Comparison of ENCODE assay signal across 21 cellular contexts in genomic region chr9:120694559-120694958, GRCh38. TPM values are rescaled to one million over a fixed set of nuclear protein-coding genes. Genes with fewer than 3 reads are reported as not detected.
DNase-seq lines count a peak whose midpoint lies in the region; ATAC-seq, FAIRE-seq and TF ChIP-seq lines count a peak whose summit lies in the region.
"Had no signal": no experiment of that assay in that cellular context is flagged by ENCODE, and none has a peak within 500 bp of the region (broad histone marks: within the 10 kb centered on the region; RNA-seq: fewer than 3 reads in every experiment).

No MANE protein-coding gene starts in this region.

- TF ChIP-seq EP300 in A549 (IDR thresholded peaks at IDR 0.05): no peak

- H3K36me3 Mint-ChIP-seq in activated naive CD8-positive, alpha-beta T cell treated with anti-CD3 and anti-CD28 coated beads for 36 hours: peaks cover 7% of the 10 kb centered on the region
- H3K36me3 Mint-ChIP-seq: stimulated activated memory B cell treated with anti-CD40 and anti-IgM and Interleukin-4, amounts not matched to agents 10 μg/mL and 1 μg/mL and 100 μg/mL, for 72 hours had no signal

- DNase-seq in A549 (ENCODE audit: low read depth in 1 of 2, low spot score in 1 of 2) (no peak), cerebellar nuclear complex (lab: John Stamatoyannopoulos, UW) (no peak), COR-L47 (lab: John Stamatoyannopoulos, UW) (no peak), NCI-H187 treated with DMSO at 0.1 percent for 48 hours (lab: John Stamatoyannopoulos, UW) (no peak)
- no peak for DNase-seq in activated naive CD8-positive, alpha-beta T cell treated with anti-CD3 and anti-CD28 coated beads for 36 hours
- DNase-seq: activated effector memory CD4-positive, alpha-beta T cell treated with anti-CD3 and anti-CD28 coated beads, Interleukin-2, amount 50 U/mL, for 16 hours; amniotic stem cell; DND-41; foreskin keratinocyte; hypothalamus; NCI-H524 treated with DMSO at 0.1 percent for 48 hours; right lobe of liver; tibial artery had no signal

- peak overlapping the region; percentile 63 for H3K27ac Mint-ChIP-seq in activated naive CD8-positive, alpha-beta T cell treated with anti-CD3 and anti-CD28 coated beads for 36 hours

- peak overlapping the region; percentile 72 for H3K4me2 ChIP-seq in A549

- no peaks in the 10 kb centered on the region for H3K9me3 Mint-ChIP-seq in activated naive CD8-positive, alpha-beta T cell treated with anti-CD3 and anti-CD28 coated beads for 36 hours
- H3K9me3 Mint-ChIP-seq: stimulated activated memory B cell treated with anti-CD40 and anti-IgM and Interleukin-4, amounts not matched to agents 10 μg/mL and 1 μg/mL and 100 μg/mL, for 72 hours had no signal

- peaks cover 45% of the 10 kb centered on the region for H3K4me1 Mint-ChIP-seq in activated naive CD8-positive, alpha-beta T cell treated with anti-CD3 and anti-CD28 coated beads for 36 hours

- H3K4me3 Mint-ChIP-seq in activated naive CD8-positive, alpha-beta T cell treated with anti-CD3 and anti-CD28 coated beads for 36 hours: no peak overlapping the region
- H3K4me3 Mint-ChIP-seq: stimulated activated memory B cell treated with anti-CD40 and anti-IgM and Interleukin-4, amounts not matched to agents 10 μg/mL and 1 μg/mL and 100 μg/mL, for 72 hours had no signal

- no peak overlapping the region for H3K4me3 ChIP-seq in A549
- H3K4me3 ChIP-seq: cardiac muscle cell, HAP-1, right lobe of liver, tibial artery had no signal

- no peak for TF ChIP-seq RAD21 in A549 (conservative IDR thresholded peaks at IDR 0.05 in 1 of 2, IDR thresholded peaks at IDR 0.05 in 1 of 2)

- H3K4me1 ChIP-seq in A549: peaks cover 96% of the 10 kb centered on the region

- POLR2A ChIA-PET in A549 (lab: Yijun Ruan, JAX): no interaction called here

- CTCF ChIA-PET in A549 (lab: Yijun Ruan, JAX): interaction anchor here (0.8 to 1.2 kb wide), 2 partner anchors 8 to 99 kb away, joined by 4 read pairs; partner anchors contain the start of gene FBXW2

- no peak for TF ChIP-seq POLR2A in A549 (IDR thresholded peaks at IDR 0.05; ENCODE audit: low read length)

- peak overlapping the region; percentile 81 to 89 for H3K27ac ChIP-seq in A549
- H3K27ac ChIP-seq: cardiac muscle cell, foreskin keratinocyte, right lobe of liver, VCaP had no signal

- TF ChIP-seq CTCF in A549 (IDR thresholded peaks at IDR 0.05): no peak

- ATAC-seq in A549: no peak
- ATAC-seq in GM18870 (IDR thresholded peaks at IDR 0.05; ENCODE audit: unreplicated experiment): peak; percentile 36
- ATAC-seq in HG03159 (IDR thresholded peaks at IDR 0.05; ENCODE audit: unreplicated experiment): peak; percentile 36
- ATAC-seq: foreskin keratinocyte; Right ventricle myocardium inferior; stimulated activated memory B cell treated with anti-CD40 and anti-IgM and Interleukin-4, amounts not matched to agents 10 μg/mL and 1 μg/mL and 100 μg/mL, for 72 hours had no signal

- no peaks in the 10 kb centered on the region for H3K27me3 Mint-ChIP-seq in activated naive CD8-positive, alpha-beta T cell treated with anti-CD3 and anti-CD28 coated beads for 36 hours
- H3K27me3 Mint-ChIP-seq: stimulated activated memory B cell treated with anti-CD40 and anti-IgM and Interleukin-4, amounts not matched to agents 10 μg/mL and 1 μg/mL and 100 μg/mL, for 72 hours had no signal

- peak; percentile 39 for FAIRE-seq in A549 (lab: Jason Lieb, UNC)
- FAIRE-seq: keratinocyte had no signal

- no peaks in the 10 kb centered on the region for H3K9me3 ChIP-seq in A549
- H3K9me3 ChIP-seq: HAP-1, right lobe of liver, tibial artery had no signal

TF ChIP-seq in A549, 52 proteins besides CTCF, POLR2A, EP300 and RAD21:
- TF ChIP-seq RFX5 (IDR thresholded peaks at IDR 0.05) (no peak), HDAC2 (IDR thresholded peaks at IDR 0.05) (no peak), FOSB (CRISPR knock-in tag; IDR thresholded peaks at IDR 0.05) (no peak), EHF (CRISPR knock-in tag; IDR thresholded peaks at IDR 0.05) (no peak), MAX (IDR thresholded peaks at IDR 0.05) (no peak), NFE2L2 (conservative IDR thresholded peaks at IDR 0.05; ENCODE audit: low read length) (no peak), CHD4 (IDR thresholded peaks at IDR 0.05; ENCODE audit: borderline replicate concordance) (no peak), PBX3 (IDR thresholded peaks at IDR 0.05) (no peak), ESRRA (IDR thresholded peaks at IDR 0.05; ENCODE audit: borderline replicate concordance, low read length) (no peak), FOXS1 (CRISPR knock-in tag; IDR thresholded peaks at IDR 0.05) (no peak), FOSL2 (IDR thresholded peaks at IDR 0.05) (no peak), FOSL2 (CRISPR knock-in tag; IDR thresholded peaks at IDR 0.05) (no peak), HEYL (CRISPR knock-in tag; IDR thresholded peaks at IDR 0.05) (no peak), ATOH8 (CRISPR knock-in tag; IDR thresholded peaks at IDR 0.05; ENCODE audit: low read depth) (no peak), KDM1A (IDR thresholded peaks at IDR 0.05; ENCODE audit: low read depth) (no peak), ZNF302 (CRISPR knock-in tag; IDR thresholded peaks at IDR 0.05) (no peak)
TF ChIP-seq in A549: peak in this region for 0.

RNA-seq across cellular contexts. Expression of gene MEGF9, which starts 19.7 kb away (rescaled TPM):
- polyA plus RNA-seq in A549 (2011; rRNA removed) (25.7 and 32.8 TPM in 2 replicates), A549 (2017; fragmentation: RNase III; extraction: RNeasy Plus Mini Kit Qiagen cat#74134 plus additional on column Dnase treatment) (21.1 to 33.4 TPM (median 30.0 TPM) in 3 replicates)
- polyA plus RNA-seq in A549 (2012; cell fraction: cytosol; rRNA removed): 7.3 and 9.4 TPM in 2 replicates
- 3.7 and 4.9 TPM in 2 replicates for polyA plus RNA-seq in A549 (2012; cell fraction: nucleus; rRNA removed)
- 15.9 and 19.0 TPM in 2 replicates for polyA minus RNA-seq in A549 (2011; rRNA and poly(A)+ RNA removed)
- 1 to 10 TPM; 3.8 to 3.9 TPM for total RNA-seq in activated naive CD8-positive, alpha-beta T cell treated with anti-CD3 and anti-CD28 coated beads for 36 hours

Comparison
In these comparisons a context has a peak if more than half of its experiments do, and no peak if none do; other contexts are left out.
1. ATAC-seq: peak in GM18870 (single experiment) and HG03159 (single experiment); none in A549 (0 of 2).